1 cellular context compared by ENCODE assay signal in genomic region chr12:116244001-116244400, GRCh38.
TF ChIP-seq lines count a peak whose summit lies in the region.

No MANE protein-coding gene starts in this region.

TF ChIP-seq in GM23338, 12 proteins besides CTCF, POLR2A, EP300 and RAD21 (continued from another document):
- no peak for TF ChIP-seq ZNF462 (CRISPR knock-in tag; IDR thresholded peaks at IDR 0.05)
- no peak for TF ChIP-seq EZH2 (IDR thresholded peaks at IDR 0.05; ENCODE audit: low read depth, unreplicated experiment)
- TF ChIP-seq NANOG (IDR thresholded peaks at IDR 0.05; ENCODE audit: borderline replicate concordance) = no peak
- TF ChIP-seq JUNB (IDR thresholded peaks at IDR 0.05; ENCODE audit: unreplicated experiment) = no peak
- TF ChIP-seq REST (IDR thresholded peaks at IDR 0.05; ENCODE audit: unreplicated experiment) = no peak
- TF ChIP-seq POLR2AphosphoS5 (IDR thresholded peaks at IDR 0.05; ENCODE audit: low read depth) = no peak
- TF ChIP-seq STAT1 (IDR thresholded peaks at IDR 0.05; ENCODE audit: unreplicated experiment) = no peak
- no peak for TF ChIP-seq ZNF331 (CRISPR knock-in tag; IDR thresholded peaks at IDR 0.05; ENCODE audit: low read depth)
- TF ChIP-seq ETS1 (IDR thresholded peaks at IDR 0.05) = no peak
- TF ChIP-seq EZH2phosphoT487 (IDR thresholded peaks at IDR 0.05; ENCODE audit: unreplicated experiment) = no peak
